Comparison of ENCODE assay signal across 8 cellular contexts in genomic region chr16:3188925-3189825, GRCh38. TPM values are rescaled to one million over a fixed set of nuclear protein-coding genes. Genes with fewer than 3 reads are reported as not detected.
A peak's percentile ranks its signal among the peaks of the same experiment; 100 is the strongest.
DNase-seq lines count a peak whose midpoint lies in the region; ATAC-seq lines count a peak whose summit lies in the region.

No MANE protein-coding gene starts in this region.

- POLR2A ChIA-PET in activated naive CD8-positive, alpha-beta T cell treated with anti-CD3 and anti-CD28 coated beads, Interleukin-2, amount 10 ng/mL, durations not matched to agents 7 days and 5 days (lab: Charles Lee), result interaction anchor here (0.8 to 1.7 kb wide), 7 partner anchors 27 to 212 kb away, joined by 3 to 7 read pairs (median 4); partner anchors contain the start of genes ZNF174, ZNF200, ZNF263 and ZSCAN32

- peaks cover 80% of the 10 kb centered on the region for H3K27me3 Mint-ChIP-seq in activated naive CD8-positive, alpha-beta T cell treated with anti-CD3 and anti-CD28 coated beads, Interleukin-2, amount 10 ng/mL, durations not matched to agents 7 days and 5 days
- peaks cover 92% of the 10 kb centered on the region for H3K27me3 Mint-ChIP-seq in stimulated activated naive CD8-positive, alpha-beta T cell treated with anti-CD3 and anti-CD28 coated beads, Interleukin-15, amount 100 ng/mL, for 72 hours

- peak overlapping the region; percentile 73 for H3K4me3 Mint-ChIP-seq in activated naive CD8-positive, alpha-beta T cell treated with anti-CD3 and anti-CD28 coated beads, Interleukin-2, amount 10 ng/mL, durations not matched to agents 7 days and 5 days
- peak overlapping the region; percentile 93 for H3K4me3 Mint-ChIP-seq in stimulated activated naive CD8-positive, alpha-beta T cell treated with anti-CD3 and anti-CD28 coated beads, Interleukin-15, amount 100 ng/mL, for 72 hours

- peak overlapping the region; percentile 32 for H3K27ac Mint-ChIP-seq in activated naive CD8-positive, alpha-beta T cell treated with anti-CD3 and anti-CD28 coated beads, Interleukin-2, amount 10 ng/mL, durations not matched to agents 7 days and 5 days
- peak overlapping the region; percentile 86 to 98 for H3K27ac Mint-ChIP-seq in stimulated activated naive CD8-positive, alpha-beta T cell treated with anti-CD3 and anti-CD28 coated beads, Interleukin-15, amount 100 ng/mL, for 72 hours

- H3K9me3 Mint-ChIP-seq in activated naive CD8-positive, alpha-beta T cell treated with anti-CD3 and anti-CD28 coated beads, Interleukin-2, amount 10 ng/mL, durations not matched to agents 7 days and 5 days, result peaks cover 4% of the 10 kb centered on the region
- H3K9me3 Mint-ChIP-seq in stimulated activated naive CD8-positive, alpha-beta T cell treated with anti-CD3 and anti-CD28 coated beads, Interleukin-15, amount 100 ng/mL, for 72 hours, result no peaks in the 10 kb centered on the region

- no peaks in the 10 kb centered on the region for H3K36me3 Mint-ChIP-seq in activated naive CD8-positive, alpha-beta T cell treated with anti-CD3 and anti-CD28 coated beads, Interleukin-2, amount 10 ng/mL, durations not matched to agents 7 days and 5 days

- H3K4me1 Mint-ChIP-seq in activated naive CD8-positive, alpha-beta T cell treated with anti-CD3 and anti-CD28 coated beads, Interleukin-2, amount 10 ng/mL, durations not matched to agents 7 days and 5 days, result peaks cover 36% of the 10 kb centered on the region
- peaks cover 61% of the 10 kb centered on the region for H3K4me1 Mint-ChIP-seq in stimulated activated naive CD8-positive, alpha-beta T cell treated with anti-CD3 and anti-CD28 coated beads, Interleukin-15, amount 100 ng/mL, for 72 hours

- DNase-seq in activated T-cell treated with anti-CD3 and anti-CD28 coated beads for 24 hours (ENCODE audit: low read depth) (peak; percentile 59), activated T-cell treated with anti-CD3 and anti-CD28 coated beads for 4 hours (no peak), NCI-H524 treated with DMSO at 0.1 percent for 48 hours (lab: John Stamatoyannopoulos, UW) (peak; percentile 25), iris pigment epithelial cell (ENCODE audit: low read depth) (peak; percentile 72)
- peak; percentile 66 for DNase-seq in activated naive CD8-positive, alpha-beta T cell treated with anti-CD3 and anti-CD28 coated beads, Interleukin-2, amount 10 ng/mL, durations not matched to agents 7 days and 5 days
- DNase-seq in stimulated activated naive CD8-positive, alpha-beta T cell treated with anti-CD3 and anti-CD28 coated beads, Interleukin-15, amount 100 ng/mL, for 72 hours, result peak; percentile 67 to 85

- ATAC-seq in activated naive CD8-positive, alpha-beta T cell treated with anti-CD3 and anti-CD28 coated beads, Interleukin-2, amount 10 ng/mL, durations not matched to agents 7 days and 5 days (ENCODE audit: low read depth), result peak; percentile 8
- peak; percentile 70 for ATAC-seq in stimulated activated naive CD8-positive, alpha-beta T cell treated with anti-CD3 and anti-CD28 coated beads, Interleukin-15, amount 100 ng/mL, for 72 hours
- no peak for ATAC-seq in HG03025 (IDR thresholded peaks at IDR 0.05; ENCODE audit: low FRiP score, unreplicated experiment)
- no peak for ATAC-seq in GM18498 (IDR thresholded peaks at IDR 0.05; ENCODE audit: unreplicated experiment)

RNA-seq across cellular contexts. Expression of gene OR1F1, which starts 1.2 kb away (rescaled TPM):
- not detected for total RNA-seq in activated naive CD8-positive, alpha-beta T cell treated with anti-CD3 and anti-CD28 coated beads, Interleukin-2, amount 10 ng/mL, durations not matched to agents 7 days and 5 days

RNA-seq across cellular contexts. Expression of gene ZNF200, which starts 45.8 kb away (rescaled TPM):
- 10 to 100 TPM; 16.5 to 19.5 TPM for total RNA-seq in activated naive CD8-positive, alpha-beta T cell treated with anti-CD3 and anti-CD28 coated beads, Interleukin-2, amount 10 ng/mL, durations not matched to agents 7 days and 5 days

RNA-seq across cellular contexts. Expression of gene ZNF213, which starts 54.3 kb away (rescaled TPM):
- 10 to 100 TPM; 12.9 to 13.3 TPM for total RNA-seq in activated naive CD8-positive, alpha-beta T cell treated with anti-CD3 and anti-CD28 coated beads, Interleukin-2, amount 10 ng/mL, durations not matched to agents 7 days and 5 days

Comparison
In these comparisons a context has a peak if more than half of its experiments do, and no peak if none do; other contexts are left out.
1. ATAC-seq: peak in activated naive CD8-positive, alpha-beta T cell treated with anti-CD3 and anti-CD28 coated beads, Interleukin-2, amount 10 ng/mL, durations not matched to agents 7 days and 5 days (single experiment) and stimulated activated naive CD8-positive, alpha-beta T cell treated with anti-CD3 and anti-CD28 coated beads, Interleukin-15, amount 100 ng/mL, for 72 hours (single experiment); none in HG03025 (single experiment) and GM18498 (single experiment).